14 cellular contexts compared by ENCODE assay signal in genomic region chr10:73894245-73894971, GRCh38. TPM values are rescaled to one million over a fixed set of nuclear protein-coding genes. Genes with fewer than 3 reads are reported as not detected.
A peak's percentile ranks its signal among the peaks of the same experiment; 100 is the strongest.
DNase-seq lines count a peak whose midpoint lies in the region; ATAC-seq, FAIRE-seq and TF ChIP-seq lines count a peak whose summit lies in the region.
"Had no signal": no experiment of that assay in that cellular context is flagged by ENCODE, and none has a peak within 500 bp of the region (broad histone marks: within the 10 kb centered on the region; RNA-seq: fewer than 3 reads in every experiment).

No MANE protein-coding gene starts in this region.

- in situ Hi-C loops in HepG2 (cut with HindIII; ENCODE audit: extremely low pct_ligation_motif_present, low pct_unique_long_range_greater_than_20kb) = no loop called here

- peaks cover 29% of the 10 kb centered on the region for H3K4me1 ChIP-seq in HepG2 (ENCODE audit: insufficient read depth, low read length)
- H3K4me1 ChIP-seq in right lobe of liver = no peaks in the 10 kb centered on the region
- H3K4me1 ChIP-seq: prostate gland had no signal

- peaks cover 2 to 4% of the 10 kb centered on the region in 2 experiments; a peak in 2 of 5 replicates for H3K27me3 ChIP-seq in HepG2 (ENCODE audit: control insufficient read depth in 1 of 2, insufficient read depth in 2 of 2, low read length in 2 of 2)
- H3K27me3 ChIP-seq in right lobe of liver = no peaks in the 10 kb centered on the region
- H3K27me3 ChIP-seq: stomach had no signal

- H2AFZ ChIP-seq in HepG2 (ENCODE audit: low read length) = no peak overlapping the region

- H3K27ac ChIP-seq in HepG2 (ENCODE audit: extremely low read length, insufficient read depth, low read length) (no peak overlapping the region), right lobe of liver (no peak overlapping the region)
- H3K27ac ChIP-seq: prostate gland, stomach, WERI-Rb-1 had no signal

- H3K9me3 ChIP-seq in HepG2 (ENCODE audit: low read length) (no peaks in the 10 kb centered on the region), right lobe of liver (no peaks in the 10 kb centered on the region)
- H3K9me3 ChIP-seq: prostate gland, stomach had no signal

- H4K20me1 ChIP-seq in HepG2 (ENCODE audit: insufficient read depth, low read length) = no peaks in the 10 kb centered on the region

- FAIRE-seq in HepG2 (lab: Jason Lieb, UNC) = no peak

- DNase-seq in HepG2 (ENCODE audit: low spot score) (no peak), right lobe of liver (no peak), fibroblast of gingiva (ENCODE audit: low read depth) (peak; percentile 91), NCI-H187 treated with DMSO at 0.1 percent for 48 hours (lab: John Stamatoyannopoulos, UW) (no peak), GOT3 (lab: John Stamatoyannopoulos, UW) (no peak), DMS79 (lab: John Stamatoyannopoulos, UW) (no peak)
- no peak for DNase-seq in stimulated activated naive B cell treated with anti-CD40 and anti-IgM and Interleukin-4, amounts not matched to agents 10 μg/mL and 1 μg/mL and 100 μg/mL, for 72 hours
- DNase-seq: NCI-H82, stomach, WERI-Rb-1 had no signal

- no peaks in the 10 kb centered on the region for H3K36me3 Mint-ChIP-seq in stimulated activated naive B cell treated with anti-CD40 and anti-IgM and Interleukin-4, amounts not matched to agents 10 μg/mL and 1 μg/mL and 100 μg/mL, for 72 hours
- H3K36me3 Mint-ChIP-seq: CD4-positive, alpha-beta memory T cell had no signal

- ATAC-seq in HepG2 (no peak), right lobe of liver (no peak), SK-N-SH treated with all-trans-retinoic acid at 6 μM for 48 hours (peak; percentile 89)
- peak; percentile 87 to 90 for ATAC-seq in stimulated activated naive B cell treated with anti-CD40 and anti-IgM and Interleukin-4, amounts not matched to agents 10 μg/mL and 1 μg/mL and 100 μg/mL, for 72 hours (replicated peaks)

- no peak overlapping the region for H3K4me3 Mint-ChIP-seq in stimulated activated naive B cell treated with anti-CD40 and anti-IgM and Interleukin-4, amounts not matched to agents 10 μg/mL and 1 μg/mL and 100 μg/mL, for 72 hours
- H3K4me3 Mint-ChIP-seq: CD4-positive, alpha-beta memory T cell had no signal

- no peak overlapping the region for H3K4me3 ChIP-seq in HepG2 (replicated peaks in 1 of 3; ENCODE audit: insufficient read depth in 1 of 3, low read depth in 2 of 3, low read length in 3 of 3)
- no peak overlapping the region for H3K4me3 ChIP-seq in right lobe of liver
- H3K4me3 ChIP-seq: HAP-1, prostate gland, stomach had no signal

- no TSS peak for BruUV-seq in HepG2 (replicated peaks; lab: Mats Ljungman, UMichigan)

- H3K9ac ChIP-seq in HepG2 (ENCODE audit: insufficient read depth, low read depth, low read length) = no peak overlapping the region

- no peak for TF ChIP-seq EP300 in HepG2 (IDR thresholded peaks at IDR 0.05; ENCODE audit: low read depth in 2 of 2, low read length in 2 of 2)
- TF ChIP-seq EP300 in HepG2 (CRISPR knock-in tag; IDR thresholded peaks at IDR 0.05; ENCODE audit: borderline replicate concordance) = no peak

- CTCF ChIA-PET in HepG2 (lab: Yijun Ruan, JAX; ENCODE audit: low intra/inter-chr PET ratio, low total read pairs) = no interaction called here

- H3K4me2 ChIP-seq in HepG2 (ENCODE audit: low read depth, low read length) = no peak overlapping the region

- H3K36me3 ChIP-seq in HepG2 (replicated peaks in 1 of 2; ENCODE audit: control insufficient read depth in 1 of 2, insufficient read depth in 2 of 2, low read length in 2 of 2) (no peaks in the 10 kb centered on the region), right lobe of liver (no peaks in the 10 kb centered on the region)
- H3K36me3 ChIP-seq: HAP-1, prostate gland, stomach, WERI-Rb-1 had no signal

- TF ChIP-seq POLR2A in HepG2 (IDR thresholded peaks at IDR 0.05; ENCODE audit: insufficient read depth in 1 of 2, low read depth in 2 of 2, low read length in 2 of 2) (no peak), right lobe of liver (IDR thresholded peaks at IDR 0.05) (no peak)

- TF ChIP-seq CTCF in HepG2 (CRISPR knock-in tag; IDR thresholded peaks at IDR 0.05) (no peak), right lobe of liver (IDR thresholded peaks at IDR 0.05) (no peak)

- H3K4me1 Mint-ChIP-seq in stimulated activated naive B cell treated with anti-CD40 and anti-IgM and Interleukin-4, amounts not matched to agents 10 μg/mL and 1 μg/mL and 100 μg/mL, for 72 hours = peaks cover 8 to 23% of the 10 kb centered on the region in 2 donors
- H3K4me1 Mint-ChIP-seq: CD4-positive, alpha-beta memory T cell had no signal

- H3K27ac Mint-ChIP-seq in stimulated activated naive B cell treated with anti-CD40 and anti-IgM and Interleukin-4, amounts not matched to agents 10 μg/mL and 1 μg/mL and 100 μg/mL, for 72 hours = peak overlapping the region; percentile 25
- H3K27ac Mint-ChIP-seq: CD4-positive, alpha-beta memory T cell had no signal

- TF ChIP-seq RAD21 in HepG2 (CRISPR knock-in tag; IDR thresholded peaks at IDR 0.05) = no peak

- no peaks in the 10 kb centered on the region for H3K9me3 Mint-ChIP-seq in stimulated activated naive B cell treated with anti-CD40 and anti-IgM and Interleukin-4, amounts not matched to agents 10 μg/mL and 1 μg/mL and 100 μg/mL, for 72 hours
- H3K9me3 Mint-ChIP-seq: CD4-positive, alpha-beta memory T cell had no signal

- intact Hi-C loops in HepG2 (cut with micrococcal nuclease; ENCODE audit: unreplicated experiment) = no loop called here
- intact Hi-C loops in right lobe of liver (cut with DNase I) = loop anchor here in 1 of 2 donors (5.0 kb wide), 1 partner anchor 43 kb away; no protein-coding TSS in a partner anchor

- POLR2A ChIA-PET in HepG2 (lab: Yijun Ruan, JAX) = interaction anchor here (1.2 kb wide), 1 partner anchor 46 kb away, joined by 3 read pairs; no protein-coding TSS in a partner anchor

- H3K79me2 ChIP-seq in HepG2 (ENCODE audit: insufficient read depth, low read length) = no peaks in the 10 kb centered on the region

- 33% methylated on average over 5 of the region's 6 CpGs for WGBS in HepG2 (ENCODE audit: low lambda C conversion rate)
- 64% methylated on average over 5 of the region's 6 CpGs for WGBS in right lobe of liver (ENCODE audit: insufficient coverage, low coverage, low lambda C conversion rate, missing lambda C conversion rate)

- H3K27me3 Mint-ChIP-seq in stimulated activated naive B cell treated with anti-CD40 and anti-IgM and Interleukin-4, amounts not matched to agents 10 μg/mL and 1 μg/mL and 100 μg/mL, for 72 hours = no peaks in the 10 kb centered on the region
- H3K27me3 Mint-ChIP-seq: CD4-positive, alpha-beta memory T cell had no signal

TF ChIP-seq in HepG2, 621 proteins besides CTCF, POLR2A, EP300 and RAD21 (continues in another document):
- peak; percentile 48 for TF ChIP-seq ZNF7 (CRISPR knock-in tag; IDR thresholded peaks at IDR 0.05)

RNA-seq across cellular contexts. Expression of gene PLAU, which starts 16.5 kb away (rescaled TPM):
- total RNA-seq in HepG2 (2016; rRNA removed; fragmentation: Illumina TruSeq; extraction: Trizol) = 4.8 and 11.2 TPM in 2 replicates
- 1.9 and 6.6 TPM in 2 replicates for total RNA-seq in HepG2 (2016; cell fraction: cytosol; rRNA removed; fragmentation: Illumina TruSeq; extraction: Trizol; ENCODE audit: low read depth)
- 5.2 and 16.9 TPM in 2 replicates for total RNA-seq in HepG2 (2016; cell fraction: insoluble cytoplasmic fraction; rRNA removed; fragmentation: Illumina TruSeq; extraction: Trizol)
- 4.7 and 7.7 TPM in 2 replicates for total RNA-seq in HepG2 (2016; cell fraction: membrane; rRNA removed; fragmentation: Illumina TruSeq; extraction: Trizol)
- 9.1 and 18.5 TPM in 2 replicates for total RNA-seq in HepG2 (2016; cell fraction: nucleus; rRNA removed; fragmentation: Illumina TruSeq; extraction: Trizol)
- 0.37 and 0.45 TPM in 2 replicates for polyA plus RNA-seq in HepG2 (2011; rRNA removed)
- 0.39 and 0.50 TPM in 2 replicates for polyA plus RNA-seq in HepG2 (2011; cell fraction: cytosol; rRNA removed)
- polyA plus RNA-seq in HepG2 (2011; cell fraction: nucleus; rRNA removed) = 0.51 and 0.62 TPM in 2 replicates
- polyA plus RNA-seq in HepG2 (2012) = 0.13 and 0.16 TPM in 2 replicates
- polyA plus RNA-seq in HepG2 (2016; cell fraction: cytosol; fragmentation: Illumina TruSeq; extraction: Trizol; ENCODE audit: low read depth) = 1.0 and 2.5 TPM in 2 replicates
- polyA plus RNA-seq in HepG2 (2016; cell fraction: insoluble cytoplasmic fraction; fragmentation: Illumina TruSeq; extraction: Trizol; ENCODE audit: low read depth) = 4.9 and 5.1 TPM in 2 replicates
- 2.7 and 3.5 TPM in 2 replicates for polyA plus RNA-seq in HepG2 (2016; cell fraction: membrane; fragmentation: Illumina TruSeq; extraction: Trizol; ENCODE audit: low read depth)
- polyA plus RNA-seq in HepG2 (2016; cell fraction: nucleus; fragmentation: Illumina TruSeq; extraction: Trizol; ENCODE audit: insufficient read depth, low read depth) = 18.1 and 26.1 TPM in 2 replicates
- polyA minus RNA-seq in HepG2 (2011; rRNA and poly(A)+ RNA removed; ENCODE audit: low replicate concordance) = 0.10 and 5.1 TPM in 2 replicates
- not detected in 2 replicates for polyA minus RNA-seq in HepG2 (2011; cell fraction: cytosol; rRNA and poly(A)+ RNA removed)
- 0.13 TPM in 1 of 2 replicates, not detected in the other for polyA minus RNA-seq in HepG2 (2011; cell fraction: nucleus; rRNA and poly(A)+ RNA removed)
- 1 to 10 TPM in 2 of 6 experiments, under 1 TPM in 4; 0.24 to 4.3 (median 0.87) TPM for total RNA-seq in right lobe of liver
- polyA plus RNA-seq: CD4-positive, alpha-beta memory T cell had no signal

RNA-seq across cellular contexts. Expression of gene CAMK2G, which starts 20.1 kb away (rescaled TPM):
- total RNA-seq in HepG2 (2016; rRNA removed; fragmentation: Illumina TruSeq; extraction: Trizol) (13.0 and 15.9 TPM in 2 replicates), right lobe of liver (10 to 100 TPM in 2 of 6 experiments, 1 to 10 TPM in 4; 8.3 to 10.7 (median 9.4) TPM)
- 4.7 and 5.8 TPM in 2 replicates for total RNA-seq in HepG2 (2016; cell fraction: cytosol; rRNA removed; fragmentation: Illumina TruSeq; extraction: Trizol; ENCODE audit: low read depth)
- total RNA-seq in HepG2 (2016; cell fraction: insoluble cytoplasmic fraction; rRNA removed; fragmentation: Illumina TruSeq; extraction: Trizol) = 10.6 and 15.6 TPM in 2 replicates
- 10.3 and 11.5 TPM in 2 replicates for total RNA-seq in HepG2 (2016; cell fraction: membrane; rRNA removed; fragmentation: Illumina TruSeq; extraction: Trizol)
- total RNA-seq in HepG2 (2016; cell fraction: nucleus; rRNA removed; fragmentation: Illumina TruSeq; extraction: Trizol) = 16.8 and 19.6 TPM in 2 replicates
- polyA plus RNA-seq in HepG2 (2011; rRNA removed) = 18.8 and 19.3 TPM in 2 replicates
- 15.0 and 15.2 TPM in 2 replicates for polyA plus RNA-seq in HepG2 (2011; cell fraction: cytosol; rRNA removed)
- polyA plus RNA-seq in HepG2 (2011; cell fraction: nucleus; rRNA removed) = 53.3 and 57.3 TPM in 2 replicates
- 10.4 and 10.5 TPM in 2 replicates for polyA plus RNA-seq in HepG2 (2012)
- polyA plus RNA-seq in HepG2 (2016; cell fraction: cytosol; fragmentation: Illumina TruSeq; extraction: Trizol; ENCODE audit: low read depth) = 4.0 TPM in 2 replicates
- 9.8 and 10.5 TPM in 2 replicates for polyA plus RNA-seq in HepG2 (2016; cell fraction: insoluble cytoplasmic fraction; fragmentation: Illumina TruSeq; extraction: Trizol; ENCODE audit: low read depth)
- 5.7 and 6.7 TPM in 2 replicates for polyA plus RNA-seq in HepG2 (2016; cell fraction: membrane; fragmentation: Illumina TruSeq; extraction: Trizol; ENCODE audit: low read depth)
- 46.0 and 46.5 TPM in 2 replicates for polyA plus RNA-seq in HepG2 (2016; cell fraction: nucleus; fragmentation: Illumina TruSeq; extraction: Trizol; ENCODE audit: insufficient read depth, low read depth)
- 17.4 and 41.1 TPM in 2 replicates for polyA minus RNA-seq in HepG2 (2011; rRNA and poly(A)+ RNA removed; ENCODE audit: low replicate concordance)
- 7.7 and 8.2 TPM in 2 replicates for polyA minus RNA-seq in HepG2 (2011; cell fraction: cytosol; rRNA and poly(A)+ RNA removed)
- polyA minus RNA-seq in HepG2 (2011; cell fraction: nucleus; rRNA and poly(A)+ RNA removed) = 17.5 and 19.6 TPM in 2 replicates

Comparison
In these comparisons a context has a peak if more than half of its experiments do, and no peak if none do; other contexts are left out.
1. ATAC-seq: peak in SK-N-SH treated with all-trans-retinoic acid at 6 μM for 48 hours (single experiment) and stimulated activated naive B cell treated with anti-CD40 and anti-IgM and Interleukin-4, amounts not matched to agents 10 μg/mL and 1 μg/mL and 100 μg/mL, for 72 hours (2 of 2); none in HepG2 (single experiment) and right lobe of liver (0 of 4).